Comparison of ENCODE assay signal across 7 cellular contexts in genomic region chr3:140972833-140973232, GRCh38. TPM values are rescaled to one million over a fixed set of nuclear protein-coding genes. Genes with fewer than 3 reads are reported as not detected.
DNase-seq lines count a peak whose midpoint lies in the region; ATAC-seq and TF ChIP-seq lines count a peak whose summit lies in the region.

No MANE protein-coding gene starts in this region.

- H3K4me3 Mint-ChIP-seq in activated CD4-positive, alpha-beta memory T cell treated with anti-CD3 and anti-CD28 coated beads, Interleukin-2, amount 10 ng/mL, durations not matched to agents 7 days and 5 days = no peak overlapping the region

- no peaks in the 10 kb centered on the region for H3K9me3 Mint-ChIP-seq in activated CD4-positive, alpha-beta memory T cell treated with anti-CD3 and anti-CD28 coated beads, Interleukin-2, amount 10 ng/mL, durations not matched to agents 7 days and 5 days

- H3K4me3 ChIP-seq in mucosa of descending colon = no peak overlapping the region

- peaks cover 14% of the 10 kb centered on the region for H3K4me1 Mint-ChIP-seq in activated CD4-positive, alpha-beta memory T cell treated with anti-CD3 and anti-CD28 coated beads, Interleukin-2, amount 10 ng/mL, durations not matched to agents 7 days and 5 days

- H3K36me3 ChIP-seq in mucosa of descending colon (ENCODE audit: low read depth) = no peaks in the 10 kb centered on the region

- POLR2A ChIA-PET in activated CD4-positive, alpha-beta memory T cell treated with anti-CD3 and anti-CD28 coated beads, Interleukin-2, amount 10 ng/mL, durations not matched to agents 7 days and 5 days (lab: Charles Lee) = no interaction called here

- intact Hi-C loops in mucosa of descending colon (cut with DNase I, micrococcal nuclease) = no loop called here

- no peaks in the 10 kb centered on the region for H3K27me3 Mint-ChIP-seq in activated CD4-positive, alpha-beta memory T cell treated with anti-CD3 and anti-CD28 coated beads, Interleukin-2, amount 10 ng/mL, durations not matched to agents 7 days and 5 days

- CTCF ChIA-PET in activated CD4-positive, alpha-beta memory T cell treated with anti-CD3 and anti-CD28 coated beads, Interleukin-2, amount 10 ng/mL, durations not matched to agents 7 days and 5 days (lab: Charles Lee) = no interaction called here

- peaks cover 11% of the 10 kb centered on the region for H3K36me3 Mint-ChIP-seq in activated CD4-positive, alpha-beta memory T cell treated with anti-CD3 and anti-CD28 coated beads, Interleukin-2, amount 10 ng/mL, durations not matched to agents 7 days and 5 days (ENCODE audit: low read depth)

- TF ChIP-seq CTCF in mucosa of descending colon (IDR thresholded peaks at IDR 0.05) = no peak

- DNase-seq in DMS53 treated with DMSO at 0.1 percent for 48 hours (lab: John Stamatoyannopoulos, UW; ENCODE audit: unreplicated experiment) = peak; percentile 27
- peak; percentile 39 for DNase-seq in HT1080 (ENCODE audit: low read depth)
- peak; percentile 8 for DNase-seq in astrocyte of the hippocampus (ENCODE audit: low read depth, low spot score)
- no peak for DNase-seq in mucosa of descending colon
- DNase-seq in stimulated activated CD4-positive, alpha-beta T cell treated with anti-CD3 and anti-CD28 coated beads, Interleukin-4, amount 100 ng/mL, for 1 hour = no peak
- no peak for DNase-seq in activated CD4-positive, alpha-beta memory T cell treated with anti-CD3 and anti-CD28 coated beads, Interleukin-2, amount 10 ng/mL, durations not matched to agents 7 days and 5 days

- H3K4me1 ChIP-seq in mucosa of descending colon (ENCODE audit: low read depth) = no peaks in the 10 kb centered on the region

- ATAC-seq in mucosa of descending colon = peak; percentile 23
- ATAC-seq in GM21528 (IDR thresholded peaks at IDR 0.05; ENCODE audit: low FRiP score, unreplicated experiment) = no peak

- no peaks in the 10 kb centered on the region for H3K9me3 ChIP-seq in mucosa of descending colon

- no peak overlapping the region for H3K27ac Mint-ChIP-seq in activated CD4-positive, alpha-beta memory T cell treated with anti-CD3 and anti-CD28 coated beads, Interleukin-2, amount 10 ng/mL, durations not matched to agents 7 days and 5 days

RNA-seq across cellular contexts. Expression of gene SLC25A36, which starts 31.2 kb away (rescaled TPM):
- 73.0 and 75.5 TPM in 2 replicates for total RNA-seq in HT1080 (2014; rRNA removed; shearing (Covaris generic))
- polyA plus RNA-seq in HT1080 (2015; cell fraction: cytosol; rRNA removed) = 62.1 and 75.7 TPM in 2 replicates
- 283 and 299 TPM in 2 replicates for polyA plus RNA-seq in HT1080 (2015; cell fraction: nucleus; rRNA removed)
- 10 to 100 TPM; 38.3 to 53.7 (median 47.5) TPM for total RNA-seq in mucosa of descending colon
- 10 to 100 TPM; 44.8 to 51.8 TPM for total RNA-seq in activated CD4-positive, alpha-beta memory T cell treated with anti-CD3 and anti-CD28 coated beads, Interleukin-2, amount 10 ng/mL, durations not matched to agents 7 days and 5 days

Comparison
In these comparisons a context has a peak if more than half of its experiments do, and no peak if none do; other contexts are left out.
1. DNase-seq: peak in DMS53 treated with DMSO at 0.1 percent for 48 hours (single experiment), HT1080 (single experiment) and astrocyte of the hippocampus (single experiment); none in mucosa of descending colon (0 of 3), stimulated activated CD4-positive, alpha-beta T cell treated with anti-CD3 and anti-CD28 coated beads, Interleukin-4, amount 100 ng/mL, for 1 hour (single experiment) and activated CD4-positive, alpha-beta memory T cell treated with anti-CD3 and anti-CD28 coated beads, Interleukin-2, amount 10 ng/mL, durations not matched to agents 7 days and 5 days (single experiment).